ENCODE assay signal across 8 cellular contexts in the genomic region with DNA sequence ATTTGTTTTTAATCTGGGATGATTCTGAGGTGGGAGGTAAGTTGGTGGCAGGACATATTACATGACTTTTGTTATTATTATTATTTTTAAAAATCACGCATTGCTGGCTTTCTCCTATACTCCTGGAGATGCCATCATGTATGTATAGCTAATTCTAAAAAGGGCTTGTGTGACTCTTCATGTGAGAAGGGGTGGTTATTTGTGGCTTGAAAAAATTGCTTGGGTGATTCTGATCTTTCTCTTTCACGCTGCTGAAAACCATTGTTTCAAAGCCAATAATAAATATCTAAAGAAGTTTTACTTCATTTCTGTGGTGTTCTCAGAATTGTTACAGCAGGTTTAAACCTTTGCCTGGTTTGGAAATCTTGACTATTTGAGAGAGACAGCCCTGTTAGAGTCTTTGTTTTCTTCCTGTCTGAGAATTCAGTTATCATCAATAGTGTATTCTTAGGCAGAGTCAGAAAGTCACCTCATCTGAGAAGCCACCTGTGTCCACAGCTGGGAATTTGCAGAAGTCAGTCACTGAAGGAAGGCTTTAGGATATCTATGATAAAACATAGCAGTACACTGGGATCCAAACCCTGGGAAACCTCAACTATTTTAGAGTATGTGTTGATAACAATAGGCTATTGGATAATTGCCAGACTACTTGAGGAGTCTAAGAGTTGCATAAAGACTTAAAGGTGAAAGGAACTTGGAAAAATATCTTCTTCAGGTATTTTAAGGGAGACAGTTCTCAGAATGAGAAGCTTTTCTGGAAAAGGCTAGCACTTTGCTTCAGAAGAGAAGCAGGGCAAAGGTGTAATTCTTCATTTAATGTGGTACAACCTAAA. TPM values are rescaled to one million over a fixed set of nuclear protein-coding genes. Genes with fewer than 3 reads are reported as not detected.
DNase-seq lines count a peak whose midpoint lies in the region; ATAC-seq, FAIRE-seq and TF ChIP-seq lines count a peak whose summit lies in the region.
"Not testable (repeated sequence)": the region's sequence is repeated elsewhere in the genome, so short reads cannot be mapped to it uniquely, and the experiment has no call there.

No MANE protein-coding gene starts in this region.

- not testable (repeated sequence) for H3K27me3 ChIP-seq in CD8-positive, alpha-beta T cell (ENCODE audit: insufficient read depth, low read length); astrocyte (ENCODE audit: insufficient read depth, low read length)

- ATAC-seq in CD8-positive, alpha-beta T cell: peak; percentile 15
- ATAC-seq in GM19035 (IDR thresholded peaks at IDR 0.05; ENCODE audit: unreplicated experiment): peak; percentile 70
- ATAC-seq in GM21619 (IDR thresholded peaks at IDR 0.05; ENCODE audit: unreplicated experiment): peak; percentile 65
- ATAC-seq in HG03039 (IDR thresholded peaks at IDR 0.05; ENCODE audit: unreplicated experiment): peak; percentile 57
- peak; percentile 58 for ATAC-seq in HG03558 (IDR thresholded peaks at IDR 0.05; ENCODE audit: extremely low read depth, unreplicated experiment)
- not testable (repeated sequence) for ATAC-seq in WTC11
- ATAC-seq in naive B cell (ENCODE audit: low read depth in 2 of 2): peak in 1 of 2 donors; percentile 28

- CTCF ChIA-PET in CD8-positive, alpha-beta T cell (lab: Charles Lee); WTC11 (lab: Charles Lee): not testable (repeated sequence)

- not testable (repeated sequence) for H3K36me3 Mint-ChIP-seq in CD8-positive, alpha-beta T cell; WTC11; astrocyte (ENCODE audit: low read depth, unreplicated experiment); naive B cell

- peak overlapping the region; percentile 19 for H3K4me2 ChIP-seq in astrocyte (ENCODE audit: low read length)

- not testable (repeated sequence) for H3K9me3 Mint-ChIP-seq in CD8-positive, alpha-beta T cell; WTC11; astrocyte (ENCODE audit: unreplicated experiment); naive B cell

- not testable (repeated sequence) for FAIRE-seq in astrocyte (lab: Jason Lieb, UNC)

- not testable (repeated sequence) for DNase-seq in CD8-positive, alpha-beta T cell; WTC11 (ENCODE audit: low spot score); naive B cell
- DNase-seq in astrocyte (ENCODE audit: low read depth): peak; percentile 53

- peaks cover 63% of the 10 kb centered on the region for H3K4me1 Mint-ChIP-seq in CD8-positive, alpha-beta T cell (ENCODE audit: low read depth)
- H3K4me1 Mint-ChIP-seq in WTC11: peaks cover 45% of the 10 kb centered on the region
- peaks cover 52% of the 10 kb centered on the region for H3K4me1 Mint-ChIP-seq in astrocyte (ENCODE audit: low read depth, unreplicated experiment)
- H3K4me1 Mint-ChIP-seq in naive B cell: peaks cover 42 to 67% (median 60%) of the 10 kb centered on the region in 3 donors

- H3K27ac Mint-ChIP-seq in CD8-positive, alpha-beta T cell: peak overlapping the region; percentile 52
- 0 out of 2 replicates have a peak overlapping the region, but pooled peaks have one; percentile 24 for H3K27ac Mint-ChIP-seq in WTC11
- peak overlapping the region; percentile 85 for H3K27ac Mint-ChIP-seq in astrocyte (ENCODE audit: unreplicated experiment)
- H3K27ac Mint-ChIP-seq in naive B cell: peak overlapping the region in 5 of 6 donors; percentile 12 to 80 (median 50)

- POLR2A ChIA-PET in CD8-positive, alpha-beta T cell (lab: Charles Lee); WTC11 (lab: Charles Lee): not testable (repeated sequence)

- not testable (repeated sequence) for H3K9ac ChIP-seq in astrocyte (ENCODE audit: low read length)

- not testable (repeated sequence) for H4K20me1 ChIP-seq in astrocyte (ENCODE audit: insufficient read depth, low read length)

- not testable (repeated sequence) for H3K4me1 ChIP-seq in CD8-positive, alpha-beta T cell (ENCODE audit: insufficient read depth, low read length)
- H3K4me1 ChIP-seq in astrocyte (ENCODE audit: insufficient read depth, low read length): peaks cover 13% of the 10 kb centered on the region

- not testable (repeated sequence) for H3K27ac ChIP-seq in CD8-positive, alpha-beta T cell (ENCODE audit: low read depth, low read length)
- peak overlapping the region; percentile 33 for H3K27ac ChIP-seq in astrocyte (ENCODE audit: low read depth, low read length)

- intact Hi-C loops in CD8-positive, alpha-beta T cell (cut with DNase I, micrococcal nuclease): not testable (repeated sequence)

- peaks cover 17% of the 10 kb centered on the region for H3K79me2 ChIP-seq in astrocyte (ENCODE audit: insufficient read depth, low read length)

- H3K27me3 Mint-ChIP-seq in CD8-positive, alpha-beta T cell (ENCODE audit: low read depth); WTC11 (ENCODE audit: low read depth); astrocyte (ENCODE audit: low read depth, unreplicated experiment); naive B cell: not testable (repeated sequence)

- TF ChIP-seq CTCF in CD8-positive, alpha-beta T cell (IDR thresholded peaks at IDR 0.05); WTC11 (IDR thresholded peaks at IDR 0.05); astrocyte (IDR thresholded peaks at IDR 0.05; ENCODE audit: insufficient read depth, low read depth, low read length): not testable (repeated sequence)

- H2AFZ ChIP-seq in astrocyte (ENCODE audit: low read depth, low read length): not testable (repeated sequence)

- H3K36me3 ChIP-seq in CD8-positive, alpha-beta T cell (ENCODE audit: insufficient read depth, low read length); astrocyte (ENCODE audit: insufficient read depth, low read length): not testable (repeated sequence)

- not testable (repeated sequence) for H3K4me3 ChIP-seq in CD8-positive, alpha-beta T cell (ENCODE audit: low read depth, low read length); astrocyte (ENCODE audit: insufficient read depth, low read depth, low read length)

- not testable (repeated sequence) for H3K4me3 Mint-ChIP-seq in CD8-positive, alpha-beta T cell; WTC11
- peak overlapping the region; percentile 11 for H3K4me3 Mint-ChIP-seq in astrocyte (ENCODE audit: unreplicated experiment)
- H3K4me3 Mint-ChIP-seq in naive B cell: peak overlapping the region in 6 of 8 donors; percentile 17 to 69 (median 62)

- not testable (repeated sequence) for H3K9me3 ChIP-seq in CD8-positive, alpha-beta T cell (ENCODE audit: low read length); astrocyte (ENCODE audit: insufficient read depth, low read depth, low read length)

RNA-seq across cellular contexts. Expression of a gene that starts 8.6 kb away (rescaled TPM):
- 10 to 100 TPM; 17.5 to 18.4 TPM for total RNA-seq in CD8-positive, alpha-beta T cell
- total RNA-seq in WTC11 (2021) (9.8 to 12.4 TPM (median 10.8 TPM) in 3 replicates), astrocyte (26.2 and 28.2 TPM in 2 replicates)
- polyA plus RNA-seq in naive B cell (ENCODE audit: low read depth in 6 of 6): 10 to 100 TPM in 3 of 6 donors, 1 to 10 TPM in 3; 2.6 to 17.6 (median 10.2) TPM

Comparison
In these comparisons a context has a peak if more than half of its experiments do, and no peak if none do; other contexts are left out.
1. H3K27ac Mint-ChIP-seq: peak in every context shown above with its lines; median percentile 85 in astrocyte; 52 in CD8-positive, alpha-beta T cell; 50 in naive B cell; 24 in WTC11.